1 cellular context compared by ENCODE assay signal in genomic region chrX:16733013-16733412, GRCh38.
TF ChIP-seq lines count a peak whose summit lies in the region.

No MANE protein-coding gene starts in this region.

TF ChIP-seq in K562, 482 proteins besides CTCF, POLR2A, EP300 and RAD21:
- TF ChIP-seq TFAM (CRISPR knock-in tag; conservative IDR thresholded peaks at IDR 0.05) (no peak), ZNF274 (IDR thresholded peaks at IDR 0.05; ENCODE audit: borderline replicate concordance, low read depth, low read length) (no peak), ATF6 (CRISPR knock-in tag; IDR thresholded peaks at IDR 0.05) (no peak), NR2C1 (IDR thresholded peaks at IDR 0.05) (no peak), NR2C1 (tag; IDR thresholded peaks at IDR 0.05) (no peak), SMARCA4 (IDR thresholded peaks at IDR 0.05) (no peak), NRF1 (conservative IDR thresholded peaks at IDR 0.05 in 1 of 2, IDR thresholded peaks at IDR 0.05 in 1 of 2) (no peak), ETV1 (tag; conservative IDR thresholded peaks at IDR 0.05; ENCODE audit: low read depth) (peak; percentile 43; the same call in 1 of the 2 replicates), MCM5 (IDR thresholded peaks at IDR 0.05; ENCODE audit: low read depth) (no peak), GABPA (tag; conservative IDR thresholded peaks at IDR 0.05; ENCODE audit: low read depth) (no peak), ZBED1 (IDR thresholded peaks at IDR 0.05) (no peak), RCOR1 (IDR thresholded peaks at IDR 0.05; ENCODE audit: borderline replicate concordance in 1 of 2, low read depth in 2 of 2, low read length in 2 of 2) (no peak), TFAP4 (CRISPR knock-in tag; IDR thresholded peaks at IDR 0.05; ENCODE audit: borderline replicate concordance) (no peak), ZNF398 (CRISPR knock-in tag; IDR thresholded peaks at IDR 0.05) (no peak), ESRRA (IDR thresholded peaks at IDR 0.05; ENCODE audit: borderline replicate concordance, low read depth) (no peak), HSF4 (CRISPR knock-in tag; IDR thresholded peaks at IDR 0.05; ENCODE audit: borderline replicate concordance) (no peak), TCF3 (CRISPR knock-in tag; IDR thresholded peaks at IDR 0.05) (0 out of 2 replicates have a peak, but pooled peaks have one; percentile 16), PKNOX1 (IDR thresholded peaks at IDR 0.05) (no peak), BRD9 (IDR thresholded peaks at IDR 0.05; ENCODE audit: low read depth, partially characterized antibody) (no peak), RBM34 (IDR thresholded peaks at IDR 0.05; ENCODE audit: borderline replicate concordance, insufficient read depth, low read length) (no peak), SMAD4 (CRISPR knock-in tag; conservative IDR thresholded peaks at IDR 0.05) (0 out of 2 replicates have a peak, but pooled peaks have one; percentile 48), SOX6 (IDR thresholded peaks at IDR 0.05) (peak; percentile 84), ATF3 (IDR thresholded peaks at IDR 0.05) (no peak), ATF3 (CRISPR knock-in tag; conservative IDR thresholded peaks at IDR 0.05) (no peak), ZFP36 (IDR thresholded peaks at IDR 0.05; ENCODE audit: low read depth, low read length, partially characterized antibody) (peak; percentile 77), ARHGAP35 (IDR thresholded peaks at IDR 0.05; ENCODE audit: partially characterized antibody) (no peak), PATZ1 (CRISPR knock-in tag; IDR thresholded peaks at IDR 0.05; ENCODE audit: borderline replicate concordance) (no peak)
TF ChIP-seq in K562: peak in this region for 5.
